In genomic region chr6:145815875-145816274, GRCh38 we compare ENCODE assay signal across 8 cellular contexts. TPM values are rescaled to one million over a fixed set of nuclear protein-coding genes. Genes with fewer than 3 reads are reported as not detected.
A peak's percentile ranks its signal among the peaks of the same experiment; 100 is the strongest.
DNase-seq lines count a peak whose midpoint lies in the region; ATAC-seq, FAIRE-seq and TF ChIP-seq lines count a peak whose summit lies in the region.

No MANE protein-coding gene starts in this region.

- H3K4me3 ChIP-seq in HEK293 (ENCODE audit: low read depth, low read length) (peak overlapping the region; percentile 0; the same call in 1 of the 2 replicates), adipocyte (ENCODE audit: low read length) (peak overlapping the region; percentile 97), HepG2 (replicated peaks in 1 of 3; ENCODE audit: insufficient read depth in 1 of 3, low read depth in 2 of 3, low read length in 3 of 3) (peak overlapping the region; percentile 84 to 98 (median 84))

- peaks cover 5% of the 10 kb centered on the region for H3K4me1 ChIP-seq in HEK293 (ENCODE audit: control insufficient read depth, insufficient read depth, low read length)
- H3K4me1 ChIP-seq in adipocyte (ENCODE audit: control insufficient read depth, insufficient read depth, low read length): peaks cover 23% of the 10 kb centered on the region
- H3K4me1 ChIP-seq in HepG2 (ENCODE audit: insufficient read depth, low read length): peaks cover 31% of the 10 kb centered on the region

- H3K36me3 Mint-ChIP-seq in type B pancreatic cell: no peaks in the 10 kb centered on the region

- H3K9me3 ChIP-seq in HEK293 (ENCODE audit: control insufficient read depth, insufficient read depth, low read depth, low read length): no peaks in the 10 kb centered on the region
- no peaks in the 10 kb centered on the region for H3K9me3 ChIP-seq in adipocyte (ENCODE audit: control insufficient read depth, low read length)
- no peaks in the 10 kb centered on the region for H3K9me3 ChIP-seq in HepG2 (ENCODE audit: low read length)

- H3K36me3 ChIP-seq in HEK293 (ENCODE audit: control insufficient read depth in 2 of 2, insufficient read depth in 1 of 2, low read length in 2 of 2) (no peaks in the 10 kb centered on the region), adipocyte (ENCODE audit: control insufficient read depth, insufficient read depth, low read length, severe bottlenecking) (no peaks in the 10 kb centered on the region), HepG2 (replicated peaks in 1 of 2; ENCODE audit: control insufficient read depth in 1 of 2, insufficient read depth in 2 of 2, low read length in 2 of 2) (no peaks in the 10 kb centered on the region)

- H3K4me2 ChIP-seq in HepG2 (ENCODE audit: low read depth, low read length): peak overlapping the region; percentile 87

- peak overlapping the region; percentile 51 for H2AFZ ChIP-seq in HepG2 (ENCODE audit: low read length)

- H3K4me3 Mint-ChIP-seq in type B pancreatic cell: peak overlapping the region; percentile 95

- H3K27ac Mint-ChIP-seq in type B pancreatic cell: peak overlapping the region; percentile 94

- TF ChIP-seq RAD21 in HepG2 (CRISPR knock-in tag; IDR thresholded peaks at IDR 0.05): no peak

- H3K9ac ChIP-seq in adipocyte (ENCODE audit: low read length) (peak overlapping the region; percentile 89), HepG2 (ENCODE audit: insufficient read depth, low read depth, low read length) (peak overlapping the region; percentile 94; the same call in 1 of the 2 replicates)

- peaks cover 33% of the 10 kb centered on the region for H3K79me2 ChIP-seq in HepG2 (ENCODE audit: insufficient read depth, low read length)

- ATAC-seq in HepG2 (peak; percentile 6; the same call in 1 of the 3 replicates), HG02623 (IDR thresholded peaks at IDR 0.05; ENCODE audit: unreplicated experiment) (no peak), HG02763 (IDR thresholded peaks at IDR 0.05; ENCODE audit: unreplicated experiment) (no peak)

- H3K27ac ChIP-seq in HEK293 (ENCODE audit: extremely low read depth, low read depth, low read length): no peak overlapping the region
- H3K27ac ChIP-seq in HepG2 (ENCODE audit: extremely low read length, insufficient read depth, low read length): peak overlapping the region; percentile 90

- TF ChIP-seq EP300 in HepG2 (IDR thresholded peaks at IDR 0.05; ENCODE audit: low read depth in 2 of 2, low read length in 2 of 2) (no peak), HepG2 (CRISPR knock-in tag; IDR thresholded peaks at IDR 0.05; ENCODE audit: borderline replicate concordance) (no peak)

- TF ChIP-seq POLR2A in HepG2 (IDR thresholded peaks at IDR 0.05; ENCODE audit: insufficient read depth in 1 of 2, low read depth in 2 of 2, low read length in 2 of 2): no peak

- peak; percentile 16 for DNase-seq in AG08396 (ENCODE audit: low spot score)
- DNase-seq in adipocyte (ENCODE audit: low read depth): peak; percentile 46
- no peak for DNase-seq in HepG2 (ENCODE audit: low spot score)
- DNase-seq in type B pancreatic cell (ENCODE audit: extremely low spot score, unreplicated experiment): no peak
- DNase-seq in middle frontal gyrus (ENCODE audit: extremely low spot score, low spot score): no peak

- CTCF ChIA-PET in HEK293 (lab: Yijun Ruan, JAX) (interaction anchor here (0.9 to 1.6 kb wide), 2 partner anchors 19 to 113 kb away, joined by 3 to 4 read pairs; no protein-coding TSS in a partner anchor), HepG2 (lab: Yijun Ruan, JAX; ENCODE audit: low intra/inter-chr PET ratio, low total read pairs) (no interaction called here)

- peaks cover 18% of the 10 kb centered on the region for H3K4me1 Mint-ChIP-seq in type B pancreatic cell (ENCODE audit: unreplicated experiment)

- H3K27me3 ChIP-seq in adipocyte (replicated peaks; ENCODE audit: control insufficient read depth, insufficient read depth, low read length) (no peaks in the 10 kb centered on the region), HepG2 (ENCODE audit: control insufficient read depth in 1 of 2, insufficient read depth in 2 of 2, low read length in 2 of 2) (no peaks in the 10 kb centered on the region; a peak in 2 of 5 replicates)

- no peaks in the 10 kb centered on the region for H3K9me3 Mint-ChIP-seq in type B pancreatic cell

- POLR2A ChIA-PET in HEK293 (lab: Yijun Ruan, JAX): interaction anchor here (0.7 to 2.6 kb wide), 5 partner anchors 15 to 190 kb away, joined by 3 to 53 read pairs (median 4); partner anchors contain the start of genes EPM2A and SHPRH
- POLR2A ChIA-PET in HepG2 (lab: Yijun Ruan, JAX): interaction anchor here (1.1 to 3.2 kb wide), 4 partner anchors 80 to 148 kb away, joined by 3 to 84 read pairs (median 12); partner anchors contain the start of genes EPM2A and SHPRH

- 28% methylated on average over 2 of the region's 2 CpGs for whole genome bisulfite sequencing in HepG2 (ENCODE audit: low lambda C conversion rate)

- TF ChIP-seq CTCF in HEK293 (tag by site-specific recombination; IDR thresholded peaks at IDR 0.05): no peak
- TF ChIP-seq CTCF in HepG2 (CRISPR knock-in tag; IDR thresholded peaks at IDR 0.05): no peak
- no peak for TF ChIP-seq CTCF in type B pancreatic cell (conservative IDR thresholded peaks at IDR 0.05)

- BruUV-seq in HepG2 (replicated peaks; lab: Mats Ljungman, UMichigan): no TSS peak

- H3K27me3 Mint-ChIP-seq in type B pancreatic cell: no peaks in the 10 kb centered on the region

- intact Hi-C loops in HepG2 (cut with micrococcal nuclease; ENCODE audit: unreplicated experiment): loop anchor here (1.0 to 5.0 kb wide), 2 partner anchors 82 to 1384 kb away; no protein-coding TSS in a partner anchor

- no peak for FAIRE-seq in HepG2 (lab: Jason Lieb, UNC)

- H4K20me1 ChIP-seq in HepG2 (ENCODE audit: insufficient read depth, low read length): peaks cover 8% of the 10 kb centered on the region

- in situ Hi-C loops in HepG2 (cut with HindIII; ENCODE audit: extremely low pct_ligation_motif_present, low pct_unique_long_range_greater_than_20kb): loop anchor here (25.0 kb wide), 1 partner anchor 1496 kb away; no protein-coding TSS in a partner anchor

TF ChIP-seq in HEK293, 187 proteins besides CTCF, POLR2A, EP300 and RAD21 (continues in another document):
- TF ChIP-seq ZNF558 (tag by site-specific recombination; IDR thresholded peaks at IDR 0.05): no peak
- no peak for TF ChIP-seq SP3 (tag by site-specific recombination; IDR thresholded peaks at IDR 0.05)
- TF ChIP-seq ZNF510 (tag by site-specific recombination; IDR thresholded peaks at IDR 0.05; ENCODE audit: insufficient replicate concordance): no peak
- TF ChIP-seq, protein P1, sequence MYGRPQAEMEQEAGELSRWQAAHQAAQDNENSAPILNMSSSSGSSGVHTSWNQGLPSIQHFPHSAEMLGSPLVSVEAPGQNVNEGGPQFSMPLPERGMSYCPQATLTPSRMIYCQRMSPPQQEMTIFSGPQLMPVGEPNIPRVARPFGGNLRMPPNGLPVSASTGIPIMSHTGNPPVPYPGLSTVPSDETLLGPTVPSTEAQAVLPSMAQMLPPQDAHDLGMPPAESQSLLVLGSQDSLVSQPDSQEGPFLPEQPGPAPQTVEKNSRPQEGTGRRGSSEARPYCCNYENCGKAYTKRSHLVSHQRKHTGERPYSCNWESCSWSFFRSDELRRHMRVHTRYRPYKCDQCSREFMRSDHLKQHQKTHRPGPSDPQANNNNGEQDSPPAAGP (tag by site-specific recombination; IDR thresholded peaks at IDR 0.05): no peak
- TF ChIP-seq ZNF274 (IDR thresholded peaks at IDR 0.05; ENCODE audit: low read length): no peak
- no peak for TF ChIP-seq ZNF274 (tag by site-specific recombination; IDR thresholded peaks at IDR 0.05; ENCODE audit: borderline replicate concordance)

TF ChIP-seq in HepG2, 621 proteins besides CTCF, POLR2A, EP300 and RAD21 (continues in another document):
- TF ChIP-seq TCF7L2 (IDR thresholded peaks at IDR 0.05; ENCODE audit: low read depth, low read length) (no peak), BRCA1 (CRISPR knock-in tag; IDR thresholded peaks at IDR 0.05) (no peak)

RNA-seq across cellular contexts. Expression of gene FBXO30, which starts 1.3 kb away (rescaled TPM):
- 7.1 and 11.4 TPM in 2 replicates for total RNA-seq in HepG2 (2016; rRNA removed; fragmentation: Illumina TruSeq; extraction: Trizol)
- total RNA-seq in HepG2 (2016; cell fraction: cytosol; rRNA removed; fragmentation: Illumina TruSeq; extraction: Trizol; ENCODE audit: low read depth): 2.8 and 3.1 TPM in 2 replicates
- 7.3 and 10.8 TPM in 2 replicates for total RNA-seq in HepG2 (2016; cell fraction: insoluble cytoplasmic fraction; rRNA removed; fragmentation: Illumina TruSeq; extraction: Trizol)
- total RNA-seq in HepG2 (2016; cell fraction: membrane; rRNA removed; fragmentation: Illumina TruSeq; extraction: Trizol): 6.1 and 7.4 TPM in 2 replicates
- total RNA-seq in HepG2 (2016; cell fraction: nucleus; rRNA removed; fragmentation: Illumina TruSeq; extraction: Trizol): 12.8 and 13.1 TPM in 2 replicates
- polyA plus RNA-seq in HepG2 (2011; rRNA removed): 2.8 and 3.2 TPM in 2 replicates
- 0.99 and 2.0 TPM in 2 replicates for polyA plus RNA-seq in HepG2 (2011; cell fraction: cytosol; rRNA removed)
- polyA plus RNA-seq in HepG2 (2011; cell fraction: nucleus; rRNA removed): 2.2 and 2.9 TPM in 2 replicates
- polyA plus RNA-seq in HepG2 (2012): 5.9 and 6.1 TPM in 2 replicates
- polyA plus RNA-seq in HepG2 (2016; cell fraction: cytosol; fragmentation: Illumina TruSeq; extraction: Trizol; ENCODE audit: low read depth): 0.18 and 0.25 TPM in 2 replicates
- 8.4 and 9.0 TPM in 2 replicates for polyA plus RNA-seq in HepG2 (2016; cell fraction: insoluble cytoplasmic fraction; fragmentation: Illumina TruSeq; extraction: Trizol; ENCODE audit: low read depth)
- 1.0 and 1.1 TPM in 2 replicates for polyA plus RNA-seq in HepG2 (2016; cell fraction: membrane; fragmentation: Illumina TruSeq; extraction: Trizol; ENCODE audit: low read depth)
- polyA plus RNA-seq in HepG2 (2016; cell fraction: nucleus; fragmentation: Illumina TruSeq; extraction: Trizol; ENCODE audit: insufficient read depth, low read depth): 8.4 and 9.2 TPM in 2 replicates
- polyA minus RNA-seq in HepG2 (2011; rRNA and poly(A)+ RNA removed; ENCODE audit: low replicate concordance): 3.9 and 4.3 TPM in 2 replicates
- polyA minus RNA-seq in HepG2 (2011; cell fraction: cytosol; rRNA and poly(A)+ RNA removed): 4.1 and 5.3 TPM in 2 replicates
- 34.2 and 35.8 TPM in 2 replicates for polyA minus RNA-seq in HepG2 (2011; cell fraction: nucleus; rRNA and poly(A)+ RNA removed)
- total RNA-seq in type B pancreatic cell (ENCODE audit: low replicate concordance): 8.3 and 11.6 TPM in 2 replicates

Comparison
In these comparisons a context has a peak if more than half of its experiments do, and no peak if none do; other contexts are left out.
1. DNase-seq: peak in AG08396 (single experiment) and adipocyte (single experiment); none in HepG2 (single experiment), type B pancreatic cell (single experiment) and middle frontal gyrus (single experiment).
2. H3K4me3 ChIP-seq: peak in every context shown above with its lines; median percentile 97 in adipocyte; 84 in HepG2; 0 in HEK293.